ENCODE assay signal across 18 cellular contexts in genomic region chr2:46977266-46977665, GRCh38. TPM values are rescaled to one million over a fixed set of nuclear protein-coding genes. Genes with fewer than 3 reads are reported as not detected.
DNase-seq lines count a peak whose midpoint lies in the region; ATAC-seq and TF ChIP-seq lines count a peak whose summit lies in the region.
"Had no signal": no experiment of that assay in that cellular context is flagged by ENCODE, and none has a peak within 500 bp of the region (broad histone marks: within the 10 kb centered on the region; RNA-seq: fewer than 3 reads in every experiment).

No MANE protein-coding gene starts in this region.

- CTCF ChIA-PET in MCF 10A (lab: Yijun Ruan, JAX): interaction anchor here (1.6 kb wide), 1 partner anchor 346 kb away, joined by 4 read pairs; no protein-coding TSS in a partner anchor
- CTCF ChIA-PET in T-cell (lab: Charles Lee): interaction anchor here (0.5 to 1.7 kb wide), 5 partner anchors 33 to 916 kb away, joined by 3 read pairs; partner anchors contain the start of gene MSH2 (in 1 of the 2)

- no peaks in the 10 kb centered on the region for H3K9me3 ChIP-seq in breast epithelium
- H3K9me3 ChIP-seq in thymus (ENCODE audit: control insufficient read depth): no peaks in the 10 kb centered on the region
- H3K9me3 ChIP-seq: gastrocnemius medialis, prostate gland, thyroid gland had no signal

- WGBS in thymus: 91% methylated on average over 2 of the region's 2 CpGs

- H3K27ac ChIP-seq in breast epithelium: peak overlapping the region; percentile 12 to 25
- peak overlapping the region; percentile 25 for H3K27ac ChIP-seq in thymus (ENCODE audit: low read depth)
- H3K27ac ChIP-seq: epithelial cell of prostate, gastrocnemius medialis, prostate gland had no signal

- H3K36me3 Mint-ChIP-seq in MCF 10A (ENCODE audit: insufficient read depth, unreplicated experiment) (peaks cover 35% of the 10 kb centered on the region), T-cell (peaks cover 40% of the 10 kb centered on the region)
- peaks cover 95% of the 10 kb centered on the region for H3K36me3 Mint-ChIP-seq in dendritic cell treated with granulocyte-macrophage colony-stimulating factor and Interleukin-4, amounts not matched to agents 40 ng/mL and 50 ng/mL, for 4 days (ENCODE audit: low read depth)

- POLR2A ChIA-PET in MCF 10A (lab: Yijun Ruan, JAX): interaction anchor here (1.2 kb wide), 1 partner anchor 9 kb away, joined by 3 read pairs; no protein-coding TSS in a partner anchor
- POLR2A ChIA-PET in T-cell (lab: Charles Lee): no interaction called here

- H3K4me1 ChIP-seq in breast epithelium (no peaks in the 10 kb centered on the region), thymus (ENCODE audit: control insufficient read depth, insufficient read depth, low read length) (peaks cover 29% of the 10 kb centered on the region)
- H3K4me1 ChIP-seq: gastrocnemius medialis, prostate gland had no signal

- no peak for TF ChIP-seq POLR2A in breast epithelium (IDR thresholded peaks at IDR 0.05)

- TF ChIP-seq CTCF in breast epithelium (IDR thresholded peaks at IDR 0.05) (no peak), MCF 10A (IDR thresholded peaks at IDR 0.05; ENCODE audit: unreplicated experiment) (no peak)

- H3K4me3 ChIP-seq in breast epithelium (no peak overlapping the region), thymus (ENCODE audit: low read length) (no peak overlapping the region)
- H3K4me3 ChIP-seq: gastrocnemius medialis, prostate gland, skin epidermis, thyroid gland had no signal

- peaks cover 16% of the 10 kb centered on the region for H3K4me1 Mint-ChIP-seq in MCF 10A (ENCODE audit: insufficient read depth, unreplicated experiment)
- peaks cover 37 to 54% (median 44%) of the 10 kb centered on the region in 3 donors for H3K4me1 Mint-ChIP-seq in T-cell
- H3K4me1 Mint-ChIP-seq in dendritic cell treated with granulocyte-macrophage colony-stimulating factor and Interleukin-4, amounts not matched to agents 40 ng/mL and 50 ng/mL, for 4 days (ENCODE audit: low read depth): peaks cover 99% of the 10 kb centered on the region

- BruUV-seq in MCF 10A (replicated peaks; lab: Mats Ljungman, UMichigan): no TSS peak

- H3K36me3 ChIP-seq in breast epithelium: no peaks in the 10 kb centered on the region
- H3K36me3 ChIP-seq in thymus (ENCODE audit: control insufficient read depth, insufficient read depth): peaks cover 84% of the 10 kb centered on the region
- H3K36me3 ChIP-seq: prostate gland had no signal

- no peak for ATAC-seq in T-cell (replicated peaks in 1 of 4)
- ATAC-seq: gastrocnemius medialis had no signal

- DNase-seq in breast epithelium (ENCODE audit: low spot score in 2 of 2) (no peak), MCF 10A (ENCODE audit: unreplicated experiment) (no peak), T-cell (no peak), NCI-H1105 (lab: John Stamatoyannopoulos, UW) (no peak), occipital lobe (lab: John Stamatoyannopoulos, UW) (no peak), AG20443 (ENCODE audit: low spot score) (no peak)
- DNase-seq: gastrocnemius medialis; NCI-H2081; NCI-H524 treated with DMSO at 0.1 percent for 48 hours; stimulated activated CD4-positive, alpha-beta T cell treated with anti-CD3 and anti-CD28 coated beads, Interleukin-4, amount 100 ng/mL, for 4 hours; stimulated activated CD8-positive, alpha-beta memory T cell treated with anti-CD3 and anti-CD28 coated beads, Interleukin-4, amount 100 ng/mL, for 48 hours; thyroid gland had no signal

- H3K27me3 ChIP-seq in breast epithelium: no peaks in the 10 kb centered on the region
- no peaks in the 10 kb centered on the region for H3K27me3 ChIP-seq in thymus (ENCODE audit: control insufficient read depth, insufficient read depth)
- H3K27me3 ChIP-seq: gastrocnemius medialis, thyroid gland had no signal

- H3K4me3 Mint-ChIP-seq in MCF 10A (ENCODE audit: unreplicated experiment) (no peak overlapping the region), T-cell (peak overlapping the region in 1 of 3 donors; percentile 27)
- peak overlapping the region; percentile 75 for H3K4me3 Mint-ChIP-seq in dendritic cell treated with granulocyte-macrophage colony-stimulating factor and Interleukin-4, amounts not matched to agents 40 ng/mL and 50 ng/mL, for 4 days
- H3K4me3 Mint-ChIP-seq: brain had no signal

- intact Hi-C loops in breast epithelium (cut with DNase I; ENCODE audit: low total_unique reads) (no loop called here), MCF 10A (cut with micrococcal nuclease) (no loop called here)
- intact Hi-C loops in dendritic cell treated with granulocyte-macrophage colony-stimulating factor and Interleukin-4, amounts not matched to agents 40 ng/mL and 50 ng/mL, for 4 days (cut with micrococcal nuclease): no loop called here

- H3K27ac Mint-ChIP-seq in MCF 10A (ENCODE audit: low read depth, unreplicated experiment): no peak overlapping the region
- H3K27ac Mint-ChIP-seq in T-cell: peak overlapping the region; percentile 84 to 89
- peak overlapping the region; percentile 95 for H3K27ac Mint-ChIP-seq in dendritic cell treated with granulocyte-macrophage colony-stimulating factor and Interleukin-4, amounts not matched to agents 40 ng/mL and 50 ng/mL, for 4 days
- H3K27ac Mint-ChIP-seq: brain had no signal

- H3K27me3 Mint-ChIP-seq in MCF 10A (ENCODE audit: insufficient read depth, unreplicated experiment): no peaks in the 10 kb centered on the region
- H3K27me3 Mint-ChIP-seq in T-cell: no peaks in the 10 kb centered on the region
- no peaks in the 10 kb centered on the region for H3K27me3 Mint-ChIP-seq in dendritic cell treated with granulocyte-macrophage colony-stimulating factor and Interleukin-4, amounts not matched to agents 40 ng/mL and 50 ng/mL, for 4 days
- H3K27me3 Mint-ChIP-seq: brain had no signal

- no peaks in the 10 kb centered on the region for H3K9me3 Mint-ChIP-seq in MCF 10A (ENCODE audit: unreplicated experiment)
- H3K9me3 Mint-ChIP-seq in T-cell: no peaks in the 10 kb centered on the region
- H3K9me3 Mint-ChIP-seq in dendritic cell treated with granulocyte-macrophage colony-stimulating factor and Interleukin-4, amounts not matched to agents 40 ng/mL and 50 ng/mL, for 4 days: no peaks in the 10 kb centered on the region
- H3K9me3 Mint-ChIP-seq: brain had no signal

RNA-seq across cellular contexts. Expression of gene TTC7A, which starts 36.2 kb away (rescaled TPM):
- 10 to 100 TPM; 26.9 to 32.8 (median 31.0) TPM for total RNA-seq in breast epithelium
- total RNA-seq in MCF 10A (2022): 23.2 and 24.8 TPM in 2 replicates
- total RNA-seq in T-cell: 10 to 100 TPM; 38.9 to 52.6 (median 43.7) TPM
- polyA plus RNA-seq in thymus: 27.7 TPM
- total RNA-seq in occipital lobe: 8.4 TPM
